21 cellular contexts compared by ENCODE assay signal in the genomic region with DNA sequence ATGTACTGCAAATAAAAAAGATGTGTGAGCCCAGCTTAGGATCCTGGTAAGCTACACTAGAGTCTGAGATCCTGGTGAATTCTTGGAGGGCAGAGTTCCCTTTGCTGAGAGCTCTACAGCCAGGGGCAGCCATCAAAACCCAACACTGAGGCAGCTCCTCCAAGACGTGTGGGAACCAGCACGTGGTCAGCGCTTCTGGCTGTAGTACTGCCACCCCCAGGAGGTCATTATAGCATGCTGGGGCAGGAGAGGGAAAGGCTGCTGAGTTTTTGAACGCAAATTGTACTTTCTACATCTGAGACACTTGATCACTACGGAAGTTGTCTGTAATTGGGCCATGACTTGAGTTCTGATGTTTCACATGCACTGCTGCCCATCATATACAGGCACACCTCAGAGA.
DNase-seq lines count a peak whose midpoint lies in the region; TF ChIP-seq lines count a peak whose summit lies in the region.
"Had no signal": no experiment of that assay in that cellular context is flagged by ENCODE, and none has a peak within 500 bp of the region (broad histone marks: within the 10 kb centered on the region; RNA-seq: fewer than 3 reads in every experiment).

No MANE protein-coding gene starts in this region.

- H2BK120ac ChIP-seq in mesendoderm (ENCODE audit: low read depth, low read length): no peak overlapping the region

- H3K27ac ChIP-seq in caudate nucleus (ENCODE audit: low read depth, low read length) (peak overlapping the region; percentile 79), mesendoderm (ENCODE audit: low read depth, low read length) (no peak overlapping the region)
- H3K27ac ChIP-seq: C4-2B, PC-9 had no signal

- H3K18ac ChIP-seq in mesendoderm (ENCODE audit: low read length): no peak overlapping the region

- H3K23ac ChIP-seq in mesendoderm (ENCODE audit: low read length): no peak overlapping the region

- H3K79me1 ChIP-seq in mesendoderm (ENCODE audit: low read length): no peaks in the 10 kb centered on the region

- H2BK5ac ChIP-seq in mesendoderm (ENCODE audit: low read length): no peak overlapping the region

- no peak overlapping the region for H3K56ac ChIP-seq in mesendoderm (ENCODE audit: low read length)

- no peaks in the 10 kb centered on the region for H3K4me1 ChIP-seq in mesendoderm (ENCODE audit: control insufficient read depth, low read depth, low read length)

- no peak overlapping the region for H3K4me2 ChIP-seq in mesendoderm (ENCODE audit: low read length)
- H3K4me2 ChIP-seq: PC-9 had no signal

- no peaks in the 10 kb centered on the region for H3K79me2 ChIP-seq in mesendoderm (ENCODE audit: control insufficient read depth, insufficient read depth, low read length)

- H3K36me3 ChIP-seq in mesendoderm (ENCODE audit: control insufficient read depth, insufficient read depth, low read length): no peaks in the 10 kb centered on the region

- no peak overlapping the region for H4K8ac ChIP-seq in mesendoderm (ENCODE audit: low read depth, low read length)

- WGBS in mesendoderm (ENCODE audit: extremely low coverage, insufficient coverage, low lambda C conversion rate): no CpG with 5 or more reads among the region's 5 CpGs

- no peak overlapping the region for H4K5ac ChIP-seq in mesendoderm (ENCODE audit: low read length)

- H3K4me3 ChIP-seq in mesendoderm (ENCODE audit: low read length): no peak overlapping the region
- H3K4me3 ChIP-seq: PC-9 had no signal

- no peaks in the 10 kb centered on the region for H3K27me3 ChIP-seq in mesendoderm (ENCODE audit: insufficient read depth, low read length, poor library complexity)

- no peak overlapping the region for H2BK15ac ChIP-seq in mesendoderm (replicated peaks; ENCODE audit: low read depth)

- H2AK5ac ChIP-seq in mesendoderm (ENCODE audit: low read length): no peak overlapping the region

- POLR2A ChIA-PET in HEK293T (lab: Yijun Ruan, JAX): no interaction called here

- DNase-seq in NCI-H1417 (lab: John Stamatoyannopoulos, UW) (peak in 2 of 3 experiments; percentile 9 to 37), NCI-H1417 treated with DMSO at 0.1 percent for 48 hours (lab: John Stamatoyannopoulos, UW) (no peak), HEK293T (ENCODE audit: extremely low spot score) (no peak), caudate nucleus (lab: John Stamatoyannopoulos, UW) (peak in 1 of 61 donors; percentile 7), mesendoderm (peak; percentile 45), HuH-7 (ENCODE audit: low spot score) (no peak)
- no peak for DNase-seq in stimulated activated CD8-positive, alpha-beta memory T cell treated with anti-CD3 and anti-CD28 coated beads, Interleukin-4, amount 100 ng/mL, for 48 hours
- DNase-seq: AML-193; Calu3; CD8-positive, alpha-beta memory T cell; DMS53; GDM1; Karpas-422; NCI-H1694; NCI-H2081; NCI-H2171 treated with DMSO at 0.1 percent for 48 hours; NCI-H524 treated with DMSO at 0.1 percent for 48 hours; PC-9; RPMI8226; SHP77 had no signal

- CTCF ChIA-PET in HEK293T (lab: Yijun Ruan, JAX): no interaction called here

- no peak overlapping the region for H3K4ac ChIP-seq in mesendoderm (ENCODE audit: low read depth, low read length)

- no peak overlapping the region for H3K9ac ChIP-seq in mesendoderm (ENCODE audit: low read length)

TF ChIP-seq in HEK293T, 16 proteins besides CTCF, POLR2A, EP300 and RAD21:
- TF ChIP-seq L3MBTL2 (conservative IDR thresholded peaks at IDR 0.05) (0 out of 2 replicates have a peak, but pooled peaks have one; percentile 12), ELF4 (IDR thresholded peaks at IDR 0.05) (no peak)

Comparison
In these comparisons a context has a peak if more than half of its experiments do, and no peak if none do; other contexts are left out.
1. DNase-seq: peak in NCI-H1417 (2 of 3) and mesendoderm (single experiment); none in NCI-H1417 treated with DMSO at 0.1 percent for 48 hours (single experiment), HEK293T (single experiment), HuH-7 (single experiment) and stimulated activated CD8-positive, alpha-beta memory T cell treated with anti-CD3 and anti-CD28 coated beads, Interleukin-4, amount 100 ng/mL, for 48 hours (single experiment).